Comparison of ENCODE assay signal across 16 cellular contexts in genomic region chr3:26376131-26376530, GRCh38.
A peak's percentile ranks its signal among the peaks of the same experiment; 100 is the strongest.
DNase-seq lines count a peak whose midpoint lies in the region; ATAC-seq, FAIRE-seq and TF ChIP-seq lines count a peak whose summit lies in the region.
"Had no signal": no experiment of that assay in that cellular context is flagged by ENCODE, and none has a peak within 500 bp of the region (broad histone marks: within the 10 kb centered on the region; RNA-seq: fewer than 3 reads in every experiment).

No MANE protein-coding gene starts in this region.

- no peaks in the 10 kb centered on the region for H3K36me3 ChIP-seq in endodermal cell (ENCODE audit: control insufficient read depth, insufficient read depth, low read length)
- H3K36me3 ChIP-seq in neural progenitor cell, result no peaks in the 10 kb centered on the region
- no peaks in the 10 kb centered on the region for H3K36me3 ChIP-seq in right lobe of liver
- H3K36me3 ChIP-seq: BLaER1 had no signal

- 43 to 70% methylated on average over 1 of the region's 1 CpG for WGBS in endodermal cell (ENCODE audit: insufficient coverage in 1 of 2, insufficient read length in 1 of 2), 2 experiments
- WGBS in right lobe of liver (ENCODE audit: insufficient coverage, low coverage, low lambda C conversion rate, missing lambda C conversion rate), result 56% methylated on average over 1 of the region's 1 CpG

- no peak for FAIRE-seq in GM12892 (lab: Jason Lieb, UNC)
- FAIRE-seq: A549 had no signal

- H3K27ac Mint-ChIP-seq in WTC11 (peak overlapping the region; percentile 2; the same call in 1 of the 2 replicates), endodermal cell (peak overlapping the region; percentile 14), neural progenitor cell (no peak overlapping the region)
- H3K27ac Mint-ChIP-seq: CD8-positive, alpha-beta memory T cell had no signal

- ATAC-seq in WTC11 (no peak), right lobe of liver (no peak)
- ATAC-seq: A549 had no signal

- DNase-seq in WTC11 (ENCODE audit: low spot score) (no peak), endodermal cell (no peak), neural progenitor cell (ENCODE audit: low spot score) (peak; percentile 54), foreskin melanocyte (no peak), GM12892 (ENCODE audit: insufficient read length) (no peak), right lobe of liver (no peak), NCI-H345 (lab: John Stamatoyannopoulos, UW) (no peak)
- DNase-seq: Caco-2; CD8-positive, alpha-beta memory T cell; DND-41; GF-D8; GOT3; H9; IMR-90 had no signal

- no peaks in the 10 kb centered on the region for H3K36me3 Mint-ChIP-seq in WTC11
- H3K36me3 Mint-ChIP-seq in endodermal cell (ENCODE audit: low read depth), result no peaks in the 10 kb centered on the region
- H3K36me3 Mint-ChIP-seq in neural progenitor cell, result no peaks in the 10 kb centered on the region
- H3K36me3 Mint-ChIP-seq: CD8-positive, alpha-beta memory T cell had no signal

- CTCF ChIA-PET in WTC11 (lab: Charles Lee), result no interaction called here

- no peaks in the 10 kb centered on the region for H3K9me3 Mint-ChIP-seq in WTC11
- no peaks in the 10 kb centered on the region for H3K9me3 Mint-ChIP-seq in endodermal cell
- H3K9me3 Mint-ChIP-seq in neural progenitor cell, result no peaks in the 10 kb centered on the region
- H3K9me3 Mint-ChIP-seq: H9 had no signal

- H2AFZ ChIP-seq in neural progenitor cell (replicated peaks), result no peak overlapping the region

- peaks cover 15% of the 10 kb centered on the region for H3F3A ChIP-seq in neural progenitor cell (ENCODE audit: low read depth)

- H3K9ac ChIP-seq in endodermal cell (ENCODE audit: extremely low read depth, low read length, poor library complexity, severe bottlenecking) (no peak overlapping the region), neural progenitor cell (no peak overlapping the region)
- H3K9ac ChIP-seq: BLaER1 had no signal

- H3K27me3 ChIP-seq in endodermal cell (ENCODE audit: control insufficient read depth, insufficient read depth, low read length, poor library complexity, severe bottlenecking) (no peaks in the 10 kb centered on the region), neural progenitor cell (no peaks in the 10 kb centered on the region), right lobe of liver (no peaks in the 10 kb centered on the region)
- H3K27me3 ChIP-seq: BLaER1 had no signal

- H3K4me2 ChIP-seq in neural progenitor cell, result no peak overlapping the region
- H3K4me2 ChIP-seq: A549, BLaER1 had no signal

- no peaks in the 10 kb centered on the region for H3K79me2 ChIP-seq in neural progenitor cell (ENCODE audit: low read depth)

- H3K9me3 ChIP-seq in endodermal cell (ENCODE audit: control insufficient read depth, low read length) (no peaks in the 10 kb centered on the region), neural progenitor cell (ENCODE audit: low read depth) (no peaks in the 10 kb centered on the region), right lobe of liver (no peaks in the 10 kb centered on the region)
- H3K9me3 ChIP-seq: A549, BLaER1, Caco-2 had no signal

- no peak overlapping the region for H3K4me3 Mint-ChIP-seq in WTC11
- no peak overlapping the region for H3K4me3 Mint-ChIP-seq in endodermal cell
- no peak overlapping the region for H3K4me3 Mint-ChIP-seq in neural progenitor cell
- H3K4me3 Mint-ChIP-seq: CD8-positive, alpha-beta memory T cell; H9 had no signal

- POLR2A ChIA-PET in WTC11 (lab: Charles Lee), result no interaction called here

- no peak overlapping the region for H3K27ac ChIP-seq in endodermal cell (ENCODE audit: low read depth, low read length)
- peak overlapping the region; percentile 39 for H3K27ac ChIP-seq in neural progenitor cell
- no peak overlapping the region for H3K27ac ChIP-seq in right lobe of liver
- H3K27ac ChIP-seq: A549, BLaER1 had no signal

- H3K4me1 ChIP-seq in endodermal cell (ENCODE audit: control insufficient read depth, insufficient read depth, low read length) (no peaks in the 10 kb centered on the region), neural progenitor cell (peaks cover 16% of the 10 kb centered on the region), right lobe of liver (no peaks in the 10 kb centered on the region)
- H3K4me1 ChIP-seq: A549, BLaER1, Caco-2 had no signal

- TF ChIP-seq POLR2A in GM12892 (IDR thresholded peaks at IDR 0.05; ENCODE audit: low read depth, low read length) (no peak), right lobe of liver (IDR thresholded peaks at IDR 0.05) (no peak)

- intact Hi-C loops in right lobe of liver (cut with DNase I), result no loop called here

- no peaks in the 10 kb centered on the region for H3K27me3 Mint-ChIP-seq in WTC11 (ENCODE audit: low read depth)
- peaks cover under 1% of the 10 kb centered on the region for H3K27me3 Mint-ChIP-seq in endodermal cell (ENCODE audit: insufficient read depth)
- H3K27me3 Mint-ChIP-seq in neural progenitor cell (ENCODE audit: insufficient read depth, low read depth), result peaks cover 3% of the 10 kb centered on the region
- H3K27me3 Mint-ChIP-seq: CD8-positive, alpha-beta memory T cell had no signal

- no peak overlapping the region for H3K4me3 ChIP-seq in endodermal cell (ENCODE audit: low read length)
- no peak overlapping the region for H3K4me3 ChIP-seq in neural progenitor cell
- H3K4me3 ChIP-seq in right lobe of liver, result no peak overlapping the region
- H3K4me3 ChIP-seq: A549, BLaER1 had no signal

- no peaks in the 10 kb centered on the region for H4K20me1 ChIP-seq in neural progenitor cell (ENCODE audit: low read depth)
- H4K20me1 ChIP-seq: BLaER1 had no signal

- TF ChIP-seq CTCF in WTC11 (IDR thresholded peaks at IDR 0.05), result no peak
- no peak for TF ChIP-seq CTCF in endodermal cell (conservative IDR thresholded peaks at IDR 0.05)
- no peak for TF ChIP-seq CTCF in neural progenitor cell (IDR thresholded peaks at IDR 0.05)
- no peak for TF ChIP-seq CTCF in right lobe of liver (IDR thresholded peaks at IDR 0.05)

- H3K4me1 Mint-ChIP-seq in WTC11 (peaks cover 21% of the 10 kb centered on the region), endodermal cell (peaks cover 18% of the 10 kb centered on the region), neural progenitor cell (peaks cover 3% of the 10 kb centered on the region)
- H3K4me1 Mint-ChIP-seq: CD8-positive, alpha-beta memory T cell had no signal

TF ChIP-seq in WTC11, 78 proteins besides CTCF, POLR2A, EP300 and RAD21:
- no peak for TF ChIP-seq ZNF416 (CRISPR knock-in tag; IDR thresholded peaks at IDR 0.05)
- TF ChIP-seq PRRX2 (CRISPR knock-in tag; IDR thresholded peaks at IDR 0.05), result no peak
- no peak for TF ChIP-seq ETV6 (CRISPR knock-in tag; IDR thresholded peaks at IDR 0.05)
- TF ChIP-seq ATF3 (CRISPR knock-in tag; conservative IDR thresholded peaks at IDR 0.05), result no peak
- TF ChIP-seq ZSCAN18 (CRISPR knock-in tag; IDR thresholded peaks at IDR 0.05), result no peak
- no peak for TF ChIP-seq JAZF1 (CRISPR knock-in tag; IDR thresholded peaks at IDR 0.05)
- no peak for TF ChIP-seq ZNF423 (CRISPR knock-in tag; IDR thresholded peaks at IDR 0.05)
- no peak for TF ChIP-seq SP1 (CRISPR knock-in tag; conservative IDR thresholded peaks at IDR 0.05)
- no peak for TF ChIP-seq NFYB (CRISPR knock-in tag; conservative IDR thresholded peaks at IDR 0.05; ENCODE audit: low read depth)
- TF ChIP-seq ZNF671 (CRISPR knock-in tag; IDR thresholded peaks at IDR 0.05), result no peak
- no peak for TF ChIP-seq GTF2I (CRISPR knock-in tag; conservative IDR thresholded peaks at IDR 0.05)
- TF ChIP-seq ZNF138 (CRISPR knock-in tag; conservative IDR thresholded peaks at IDR 0.05), result no peak
